8 cellular contexts compared by ENCODE assay signal in the genomic region with DNA sequence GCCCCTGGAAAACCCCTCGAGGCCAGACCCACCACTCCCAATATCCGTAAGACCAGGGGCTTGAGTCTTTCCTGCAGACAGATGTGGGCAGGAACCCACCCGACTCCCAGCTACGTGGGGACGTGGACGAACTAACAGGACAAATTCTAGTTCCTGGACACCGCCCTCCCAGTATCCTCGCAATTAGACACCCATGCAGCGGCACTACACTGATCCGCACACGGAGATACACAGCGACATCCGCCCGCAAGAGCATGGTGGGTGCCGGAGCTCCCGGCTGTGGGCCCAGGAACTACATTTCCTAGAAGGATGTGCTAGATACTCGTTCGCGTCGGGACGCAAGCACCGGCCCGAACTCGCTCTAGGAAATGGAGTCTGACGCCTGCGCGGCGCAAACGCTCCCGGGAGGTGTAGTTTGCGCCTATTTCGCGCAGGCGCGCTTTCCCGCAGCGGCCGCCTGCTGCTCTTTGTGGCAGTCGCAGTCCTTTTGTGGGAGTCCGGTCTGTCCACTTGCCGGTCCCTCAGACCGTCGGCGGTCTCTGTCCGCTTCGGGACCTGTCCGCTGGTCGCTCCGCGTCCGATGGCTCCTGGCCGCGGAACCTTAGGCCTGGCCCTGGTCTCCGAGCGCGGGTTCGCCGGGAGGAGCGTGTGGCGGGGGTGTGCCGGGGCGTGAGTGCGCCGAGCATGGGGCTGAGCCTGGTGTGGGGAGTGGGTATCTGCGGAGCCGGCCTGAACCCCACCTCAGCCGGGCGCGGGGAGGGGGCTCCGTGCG. TPM values are rescaled to one million over a fixed set of nuclear protein-coding genes. Genes with fewer than 3 reads are reported as not detected.
DNase-seq lines count a peak whose midpoint lies in the region; ATAC-seq and TF ChIP-seq lines count a peak whose summit lies in the region.

TSS of gene ZNF74 (plus strand) at position 447 of the 772 bp plus-strand sequence. CDS start 478 bp downstream, outside the sequence.

- peak within 1 kb of the TSS; percentile 70 for H3K4me2 ChIP-seq in DND-41 (ENCODE audit: insufficient read depth, low read length)

- H3K4me1 Mint-ChIP-seq in activated naive CD8-positive, alpha-beta T cell treated with anti-CD3 and anti-CD28 coated beads, Interleukin-2, amount 50 U/mL, for 24 hours: peaks cover 32% of the 10 kb centered on the region

- intact Hi-C loops in ovary (cut with DNase I): no loop called here

- no peaks in the 10 kb centered on the region for H3K9me3 Mint-ChIP-seq in activated naive CD8-positive, alpha-beta T cell treated with anti-CD3 and anti-CD28 coated beads, Interleukin-2, amount 50 U/mL, for 24 hours

- TF ChIP-seq EP300 in ovary (IDR thresholded peaks at IDR 0.05): no peak

- no peaks in the 10 kb centered on the region for H4K20me1 ChIP-seq in DND-41 (ENCODE audit: insufficient read depth, low read length)

- H3K36me3 ChIP-seq in DND-41 (ENCODE audit: insufficient read depth, low read length): peaks cover 7% of the 10 kb centered on the region; the same call in 1 of the 2 replicates
- no peaks in the 10 kb centered on the region for H3K36me3 ChIP-seq in H7 (replicated peaks; ENCODE audit: control insufficient read depth, insufficient read depth, low read length)
- H3K36me3 ChIP-seq in cardiac muscle cell: no peaks in the 10 kb centered on the region
- H3K36me3 ChIP-seq in ovary: no peaks in the 10 kb centered on the region
- no peaks in the 10 kb centered on the region for H3K36me3 ChIP-seq in thymus (ENCODE audit: control insufficient read depth, insufficient read depth)

- peak within 1 kb of the TSS; percentile 92 for H3K27ac Mint-ChIP-seq in activated naive CD8-positive, alpha-beta T cell treated with anti-CD3 and anti-CD28 coated beads, Interleukin-2, amount 50 U/mL, for 24 hours

- peak within 1 kb of the TSS; percentile 85 for H3K4me3 Mint-ChIP-seq in activated naive CD8-positive, alpha-beta T cell treated with anti-CD3 and anti-CD28 coated beads, Interleukin-2, amount 50 U/mL, for 24 hours

- peak; percentile 3 for TF ChIP-seq CTCF in DND-41 (IDR thresholded peaks at IDR 0.05; ENCODE audit: borderline replicate concordance, extremely low read depth, low read length, poor library complexity, severe bottlenecking)
- TF ChIP-seq CTCF in cardiac muscle cell (IDR thresholded peaks at IDR 0.05; ENCODE audit: low read depth, low read length): no peak
- no peak for TF ChIP-seq CTCF in ovary (IDR thresholded peaks at IDR 0.05)

- H3K4me3 ChIP-seq in DND-41 (ENCODE audit: low read depth in 1 of 2, low read length in 2 of 2) (peak within 1 kb of the TSS; percentile 40 to 75), H7 (ENCODE audit: insufficient read depth, low read depth, low read length) (peak within 1 kb of the TSS; percentile 95), cardiac muscle cell (peak within 1 kb of the TSS; percentile 78), ovary (peak within 1 kb of the TSS; percentile 93), thymus (ENCODE audit: low read length) (peak within 1 kb of the TSS; percentile 67)

- DNase-seq in DND-41: peak; percentile 92
- peak; percentile 88 for DNase-seq in H7
- peak; percentile 95 for DNase-seq in NCI-H1092 treated with DMSO at 0.1 percent for 48 hours (lab: John Stamatoyannopoulos, UW)
- peak; percentile 77 for DNase-seq in T follicular helper cell (ENCODE audit: low read depth)
- DNase-seq in activated naive CD8-positive, alpha-beta T cell treated with anti-CD3 and anti-CD28 coated beads, Interleukin-2, amount 50 U/mL, for 24 hours: peak; percentile 83
- peak; percentile 95 for DNase-seq in cardiac muscle cell (ENCODE audit: low read depth in 1 of 2, low spot score in 1 of 2)
- DNase-seq in ovary: peak; percentile 83 to 91 (median 86)

- 0 to 2% (median 1%) methylated on average over 41 to 71 of the region's 71 CpGs for WGBS in ovary, 3 donors
- 2% methylated on average over 71 of the region's 71 CpGs for WGBS in thymus

- H3K27me3 Mint-ChIP-seq in activated naive CD8-positive, alpha-beta T cell treated with anti-CD3 and anti-CD28 coated beads, Interleukin-2, amount 50 U/mL, for 24 hours: no peaks in the 10 kb centered on the region

- H3K36me3 Mint-ChIP-seq in activated naive CD8-positive, alpha-beta T cell treated with anti-CD3 and anti-CD28 coated beads, Interleukin-2, amount 50 U/mL, for 24 hours (ENCODE audit: low read depth): peaks cover 4% of the 10 kb centered on the region

- peaks cover 46% of the 10 kb centered on the region for H3K79me2 ChIP-seq in DND-41 (ENCODE audit: insufficient read depth, low read length)

- H2AFZ ChIP-seq in DND-41 (ENCODE audit: low read depth, low read length): peak within 1 kb of the TSS; percentile 90

- H3K27ac ChIP-seq in DND-41 (ENCODE audit: low read length) (peak within 1 kb of the TSS; percentile 83), cardiac muscle cell (peak within 1 kb of the TSS; percentile 90), ovary (peak within 1 kb of the TSS; percentile 22 to 58), thymus (ENCODE audit: low read depth) (peak within 1 kb of the TSS; percentile 43)

- peak; percentile 46 for TF ChIP-seq POLR2A in ovary (IDR thresholded peaks at IDR 0.05)

- H3K9me3 ChIP-seq in DND-41 (ENCODE audit: insufficient read depth, low read length, severe bottlenecking) (no peaks in the 10 kb centered on the region), cardiac muscle cell (ENCODE audit: low read depth) (no peaks in the 10 kb centered on the region), ovary (no peaks in the 10 kb centered on the region), thymus (ENCODE audit: control insufficient read depth) (no peaks in the 10 kb centered on the region)

- peak within 1 kb of the TSS; percentile 82 for H3K9ac ChIP-seq in DND-41 (ENCODE audit: low read depth, low read length)

- H3K27me3 ChIP-seq in DND-41 (ENCODE audit: insufficient read depth, low read length, poor library complexity) (no peaks in the 10 kb centered on the region), H7 (ENCODE audit: control insufficient read depth, insufficient read depth, low read length) (no peaks in the 10 kb centered on the region), cardiac muscle cell (no peaks in the 10 kb centered on the region), ovary (no peaks in the 10 kb centered on the region), thymus (ENCODE audit: control insufficient read depth, insufficient read depth) (no peaks in the 10 kb centered on the region)

- peak; percentile 95 for ATAC-seq in DND-41 (ENCODE audit: insufficient read depth, low read depth)
- ATAC-seq in activated naive CD8-positive, alpha-beta T cell treated with anti-CD3 and anti-CD28 coated beads, Interleukin-2, amount 50 U/mL, for 24 hours: peak; percentile 91

- peaks cover 38% of the 10 kb centered on the region for H3K4me1 ChIP-seq in DND-41 (ENCODE audit: insufficient read depth, low read length)
- H3K4me1 ChIP-seq in cardiac muscle cell (ENCODE audit: low read depth): peaks cover 11% of the 10 kb centered on the region
- peaks cover 8% of the 10 kb centered on the region for H3K4me1 ChIP-seq in ovary (ENCODE audit: insufficient read depth)
- H3K4me1 ChIP-seq in thymus (ENCODE audit: control insufficient read depth, insufficient read depth, low read length): peaks cover 3% of the 10 kb centered on the region

RNA-seq across cellular contexts. Expression of gene ZNF74, which starts in this region (rescaled TPM):
- 67.5 and 69.6 TPM in 2 replicates for total RNA-seq in H7 (2014; rRNA removed; shearing (Covaris generic))
- total RNA-seq in cardiac muscle cell: 35.6 and 90.9 TPM in 2 replicates
- 24.4 and 30.1 TPM in 2 replicates for polyA plus RNA-seq in cardiac muscle cell
- 10 to 100 TPM in 5 of 7 donors, 1 to 10 TPM in 2; 6.9 to 16.8 (median 12.8) TPM for total RNA-seq in ovary
- 1 to 10 TPM; 6.1 to 7.4 TPM for polyA plus RNA-seq in ovary
- polyA plus RNA-seq in thymus: 5.0 TPM

Comparison
In these comparisons a context has a peak if more than half of its experiments do, and no peak if none do; other contexts are left out.
1. Peak in every context shown above with its lines: DNase-seq, ATAC-seq, H3K4me3 ChIP-seq and H3K27ac ChIP-seq.
2. H3K27ac ChIP-seq: peak in every context shown above with its lines; median percentile 90 in cardiac muscle cell; 83 in DND-41; 43 in thymus; 40 in ovary.